In the genomic region with DNA sequence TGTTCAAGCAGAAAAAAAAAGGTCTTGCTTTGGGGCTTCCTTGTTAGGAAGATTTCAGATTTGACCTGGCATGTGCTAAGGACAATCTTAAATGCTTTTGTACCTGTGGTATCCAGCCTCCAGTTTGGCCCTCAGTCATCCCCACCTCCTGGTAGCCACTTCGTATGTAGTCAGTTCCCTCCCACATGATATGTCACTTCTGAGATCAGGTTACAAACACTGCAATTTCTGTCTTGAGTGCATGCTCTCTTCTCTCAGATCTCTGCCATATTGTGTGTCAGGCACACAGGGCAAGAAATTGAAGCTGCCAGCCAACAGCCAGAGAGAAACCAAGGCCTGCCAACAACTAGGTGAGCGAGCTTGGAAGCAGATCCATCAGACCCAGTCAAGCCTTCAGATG, we compare ENCODE assay signal across 17 cellular contexts.
"Had no signal": no experiment of that assay in that cellular context is flagged by ENCODE, and none has a peak within 500 bp of the region (broad histone marks: within the 10 kb centered on the region; RNA-seq: fewer than 3 reads in every experiment).

No MANE protein-coding gene starts in this region.

- H3K27ac Mint-ChIP-seq: activated naive CD4-positive, alpha-beta T cell treated with anti-CD3 and anti-CD28 coated beads, Interleukin-2, amount 50 U/mL, for 24 hours; naive thymus-derived CD8-positive, alpha-beta T cell; neural progenitor cell; stimulated activated naive B cell treated with anti-CD40 and anti-IgM and Interleukin-4, amounts not matched to agents 10 μg/mL and 1 μg/mL and 100 μg/mL, for 72 hours; type B pancreatic cell; WTC11 had no signal

- H3K9me3 Mint-ChIP-seq: activated naive CD4-positive, alpha-beta T cell treated with anti-CD3 and anti-CD28 coated beads, Interleukin-2, amount 50 U/mL, for 24 hours; neural progenitor cell; stimulated activated naive B cell treated with anti-CD40 and anti-IgM and Interleukin-4, amounts not matched to agents 10 μg/mL and 1 μg/mL and 100 μg/mL, for 72 hours had no signal

- H3K4me3 Mint-ChIP-seq: activated naive CD4-positive, alpha-beta T cell treated with anti-CD3 and anti-CD28 coated beads, Interleukin-2, amount 50 U/mL, for 24 hours; naive thymus-derived CD8-positive, alpha-beta T cell; neural progenitor cell; stimulated activated naive B cell treated with anti-CD40 and anti-IgM and Interleukin-4, amounts not matched to agents 10 μg/mL and 1 μg/mL and 100 μg/mL, for 72 hours; type B pancreatic cell; WTC11 had no signal

- DNase-seq: activated gamma-delta T cell treated with Interleukin-2 at 50 U/mL for 16 hours; activated T-cell treated with anti-CD3 and anti-CD28 coated beads, Interleukin-2, amount 50 U/mL, for 1 hour; anterior cingulate cortex; body of pancreas; glutamatergic neuron; kidney glomerular epithelial cell; left lung; naive thymus-derived CD8-positive, alpha-beta T cell; stimulated activated CD4-positive, alpha-beta T cell treated with anti-CD3 and anti-CD28 coated beads, Interleukin-15, amount 100 ng/mL, for 24 hours; stimulated activated CD8-positive, alpha-beta memory T cell treated with anti-CD3 and anti-CD28 coated beads, Interleukin-4, amount 100 ng/mL, for 48 hours; stimulated activated naive B cell treated with anti-CD40 and anti-IgM and Interleukin-4, amounts not matched to agents 10 μg/mL and 1 μg/mL and 100 μg/mL, for 72 hours; testis had no signal

- H3K36me3 Mint-ChIP-seq: naive thymus-derived CD8-positive, alpha-beta T cell; stimulated activated naive B cell treated with anti-CD40 and anti-IgM and Interleukin-4, amounts not matched to agents 10 μg/mL and 1 μg/mL and 100 μg/mL, for 72 hours; type B pancreatic cell; WTC11 had no signal

- ATAC-seq: body of pancreas; left lung; naive thymus-derived CD8-positive, alpha-beta T cell; sciatic nerve; stimulated activated naive B cell treated with anti-CD40 and anti-IgM and Interleukin-4, amounts not matched to agents 10 μg/mL and 1 μg/mL and 100 μg/mL, for 72 hours; WTC11 had no signal
